ENCODE assay signal across 19 cellular contexts in the genomic region with DNA sequence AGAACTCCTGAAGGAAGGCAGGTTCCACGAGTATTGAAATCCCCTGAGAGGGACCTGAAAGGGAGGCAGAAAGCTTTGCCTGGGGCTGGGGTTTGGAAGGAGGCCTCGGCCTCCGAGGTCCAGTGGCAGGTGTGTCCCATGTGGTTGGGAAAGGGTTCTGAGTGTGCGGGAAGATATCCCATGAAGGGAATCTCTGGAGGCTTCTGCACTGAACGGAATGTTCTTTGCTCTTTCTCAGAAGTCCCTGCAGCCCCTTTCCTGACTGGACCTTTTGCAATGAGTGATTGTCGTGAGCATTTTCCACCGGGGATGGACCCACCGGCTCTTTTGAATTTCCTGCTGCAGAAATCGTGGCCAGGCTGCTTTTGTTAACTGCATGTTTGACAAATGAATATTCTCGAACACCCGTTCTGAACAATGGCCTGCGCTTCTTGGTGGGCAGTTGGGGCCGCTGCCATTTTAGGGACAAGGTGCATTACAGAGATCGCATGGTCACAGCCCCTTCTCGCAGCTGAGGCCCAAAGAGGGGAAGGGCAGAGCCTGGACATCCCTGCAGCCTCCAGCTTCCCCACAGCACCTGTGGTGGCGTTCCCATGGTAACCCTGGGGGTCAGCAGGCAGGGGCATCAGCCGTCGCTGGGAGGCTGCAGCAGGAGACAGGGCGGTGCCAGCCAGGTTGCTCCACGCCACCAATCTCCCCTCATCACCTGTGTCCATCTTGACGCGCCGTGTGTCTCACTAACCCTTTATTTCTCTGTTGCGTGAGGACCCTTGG. TPM values are rescaled to one million over a fixed set of nuclear protein-coding genes. Genes with fewer than 3 reads are reported as not detected.
"Had no signal": no experiment of that assay in that cellular context is flagged by ENCODE, and none has a peak within 500 bp of the region (broad histone marks: within the 10 kb centered on the region; RNA-seq: fewer than 3 reads in every experiment).

No MANE protein-coding gene starts in this region.

- H3K36me3 Mint-ChIP-seq: natural killer cell treated with Interleukin-12 subunit alpha and Interleukin-12 subunit beta and Interleukin-15 and Interleukin-18, amount 100 ng/mL, for 72 hours had no signal

- H3K27me3 ChIP-seq: dorsolateral prefrontal cortex, hepatocyte, stomach had no signal

- H3K9me3 ChIP-seq: psoas muscle, stomach, thoracic aorta, transverse colon had no signal

- H3K27ac ChIP-seq: dorsolateral prefrontal cortex, psoas muscle, skin epidermis, stomach, thoracic aorta, transverse colon had no signal

- H3K4me1 ChIP-seq: psoas muscle, transverse colon had no signal

- H3K9me3 Mint-ChIP-seq: natural killer cell treated with Interleukin-12 subunit alpha and Interleukin-12 subunit beta and Interleukin-15 and Interleukin-18, amount 100 ng/mL, for 72 hours had no signal

- H3K36me3 ChIP-seq: stomach, thoracic aorta, transverse colon had no signal

- H2AFZ ChIP-seq: hepatocyte had no signal

- H3K27ac Mint-ChIP-seq: natural killer cell treated with Interleukin-12 subunit alpha and Interleukin-12 subunit beta and Interleukin-15 and Interleukin-18, amount 100 ng/mL, for 72 hours had no signal

- H3K4me3 Mint-ChIP-seq: natural killer cell treated with Interleukin-12 subunit alpha and Interleukin-12 subunit beta and Interleukin-15 and Interleukin-18, amount 100 ng/mL, for 72 hours had no signal

- H3K79me2 ChIP-seq: hepatocyte had no signal

- H3K4me3 ChIP-seq: dorsolateral prefrontal cortex, hepatocyte, psoas muscle, skin epidermis, stomach, thoracic aorta, transverse colon had no signal

- ATAC-seq: left lobe of liver; natural killer cell treated with Interleukin-12 subunit alpha and Interleukin-12 subunit beta and Interleukin-15 and Interleukin-18, amount 100 ng/mL, for 72 hours; psoas muscle; sciatic nerve had no signal

- H3K4me2 ChIP-seq: hepatocyte had no signal

- DNase-seq: cortex of kidney; dorsolateral prefrontal cortex; effector CD8-positive, alpha-beta T cell; head of caudate nucleus; mammary epithelial cell; midbrain; retina; stimulated activated CD4-positive, alpha-beta T cell treated with anti-CD3 and anti-CD28 coated beads, Interleukin-2, amount 100 ng/mL, for 24 hours; stimulated activated naive CD4-positive, alpha-beta T cell; stomach; substantia nigra; transverse colon had no signal

RNA-seq across cellular contexts. Expression of a gene that starts 18.3 kb away (rescaled TPM):
- total RNA-seq: natural killer cell treated with Interleukin-12 subunit alpha and Interleukin-12 subunit beta and Interleukin-15 and Interleukin-18, amount 100 ng/mL, for 72 hours had no signal
- polyA plus RNA-seq: mammary epithelial cell had no signal
